ENCODE assay signal across 1 cellular context in the genomic region with DNA sequence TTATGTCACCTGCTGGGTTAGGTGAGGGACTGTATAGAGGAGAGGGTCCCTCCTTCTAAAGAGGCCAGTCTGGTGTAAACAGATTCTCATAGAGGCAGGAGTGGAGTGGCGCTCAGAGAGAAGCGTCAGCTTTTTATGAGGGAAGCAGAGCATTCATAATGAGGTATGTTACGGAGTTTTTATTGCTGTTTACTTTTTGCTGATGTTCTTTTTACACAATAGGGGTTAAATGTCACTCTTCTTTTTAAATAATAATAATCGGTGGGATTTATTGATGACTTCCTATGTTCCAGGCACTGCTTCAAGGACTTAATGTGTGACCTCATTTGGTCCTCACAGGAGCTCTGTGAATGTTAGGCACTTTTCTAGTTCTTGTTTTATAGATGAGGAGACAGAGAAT.
TF ChIP-seq lines count a peak whose summit lies in the region.

No MANE protein-coding gene starts in this region.

TF ChIP-seq in GM23338, 12 proteins besides CTCF, POLR2A, EP300 and RAD21 (continued from another document):
- TF ChIP-seq, protein P1, sequence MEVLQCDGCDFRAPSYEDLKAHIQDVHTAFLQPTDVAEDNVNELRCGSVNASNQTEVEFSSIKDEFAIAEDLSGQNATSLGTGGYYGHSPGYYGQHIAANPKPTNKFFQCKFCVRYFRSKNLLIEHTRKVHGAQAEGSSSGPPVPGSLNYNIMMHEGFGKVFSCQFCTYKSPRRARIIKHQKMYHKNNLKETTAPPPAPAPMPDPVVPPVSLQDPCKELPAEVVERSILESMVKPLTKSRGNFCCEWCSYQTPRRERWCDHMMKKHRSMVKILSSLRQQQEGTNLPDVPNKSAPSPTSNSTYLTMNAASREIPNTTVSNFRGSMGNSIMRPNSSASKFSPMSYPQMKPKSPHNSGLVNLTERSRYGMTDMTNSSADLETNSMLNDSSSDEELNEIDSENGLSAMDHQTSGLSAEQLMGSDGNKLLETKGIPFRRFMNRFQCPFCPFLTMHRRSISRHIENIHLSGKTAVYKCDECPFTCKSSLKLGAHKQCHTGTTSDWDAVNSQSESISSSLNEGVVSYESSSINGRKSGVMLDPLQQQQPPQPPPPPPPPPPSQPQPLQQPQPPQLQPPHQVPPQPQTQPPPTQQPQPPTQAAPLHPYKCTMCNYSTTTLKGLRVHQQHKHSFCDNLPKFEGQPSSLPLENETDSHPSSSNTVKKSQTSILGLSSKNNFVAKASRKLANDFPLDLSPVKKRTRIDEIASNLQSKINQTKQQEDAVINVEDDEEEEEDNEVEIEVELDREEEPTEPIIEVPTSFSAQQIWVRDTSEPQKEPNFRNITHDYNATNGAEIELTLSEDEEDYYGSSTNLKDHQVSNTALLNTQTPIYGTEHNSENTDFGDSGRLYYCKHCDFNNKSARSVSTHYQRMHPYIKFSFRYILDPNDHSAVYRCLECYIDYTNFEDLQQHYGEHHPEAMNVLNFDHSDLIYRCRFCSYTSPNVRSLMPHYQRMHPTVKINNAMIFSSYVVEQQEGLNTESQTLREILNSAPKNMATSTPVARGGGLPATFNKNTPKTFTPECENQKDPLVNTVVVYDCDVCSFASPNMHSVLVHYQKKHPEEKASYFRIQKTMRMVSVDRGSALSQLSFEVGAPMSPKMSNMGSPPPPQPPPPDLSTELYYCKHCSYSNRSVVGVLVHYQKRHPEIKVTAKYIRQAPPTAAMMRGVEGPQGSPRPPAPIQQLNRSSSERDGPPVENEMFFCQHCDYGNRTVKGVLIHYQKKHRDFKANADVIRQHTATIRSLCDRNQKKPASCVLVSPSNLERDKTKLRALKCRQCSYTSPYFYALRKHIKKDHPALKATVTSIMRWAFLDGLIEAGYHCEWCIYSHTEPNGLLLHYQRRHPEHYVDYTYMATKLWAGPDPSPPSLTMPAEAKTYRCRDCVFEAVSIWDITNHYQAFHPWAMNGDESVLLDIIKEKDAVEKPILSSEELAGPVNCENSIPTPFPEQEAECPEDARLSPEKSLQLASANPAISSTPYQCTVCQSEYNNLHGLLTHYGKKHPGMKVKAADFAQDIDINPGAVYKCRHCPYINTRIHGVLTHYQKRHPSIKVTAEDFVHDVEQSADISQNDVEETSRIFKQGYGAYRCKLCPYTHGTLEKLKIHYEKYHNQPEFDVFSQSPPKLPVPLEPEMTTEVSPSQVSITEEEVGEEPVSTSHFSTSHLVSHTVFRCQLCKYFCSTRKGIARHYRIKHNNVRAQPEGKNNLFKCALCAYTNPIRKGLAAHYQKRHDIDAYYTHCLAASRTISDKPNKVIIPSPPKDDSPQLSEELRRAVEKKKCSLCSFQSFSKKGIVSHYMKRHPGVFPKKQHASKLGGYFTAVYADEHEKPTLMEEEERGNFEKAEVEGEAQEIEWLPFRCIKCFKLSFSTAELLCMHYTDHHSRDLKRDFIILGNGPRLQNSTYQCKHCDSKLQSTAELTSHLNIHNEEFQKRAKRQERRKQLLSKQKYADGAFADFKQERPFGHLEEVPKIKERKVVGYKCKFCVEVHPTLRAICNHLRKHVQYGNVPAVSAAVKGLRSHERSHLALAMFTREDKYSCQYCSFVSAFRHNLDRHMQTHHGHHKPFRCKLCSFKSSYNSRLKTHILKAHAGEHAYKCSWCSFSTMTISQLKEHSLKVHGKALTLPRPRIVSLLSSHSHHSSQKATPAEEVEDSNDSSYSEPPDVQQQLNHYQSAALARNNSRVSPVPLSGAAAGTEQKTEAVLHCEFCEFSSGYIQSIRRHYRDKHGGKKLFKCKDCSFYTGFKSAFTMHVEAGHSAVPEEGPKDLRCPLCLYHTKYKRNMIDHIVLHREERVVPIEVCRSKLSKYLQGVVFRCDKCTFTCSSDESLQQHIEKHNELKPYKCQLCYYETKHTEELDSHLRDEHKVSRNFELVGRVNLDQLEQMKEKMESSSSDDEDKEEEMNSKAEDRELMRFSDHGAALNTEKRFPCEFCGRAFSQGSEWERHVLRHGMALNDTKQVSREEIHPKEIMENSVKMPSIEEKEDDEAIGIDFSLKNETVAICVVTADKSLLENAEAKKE (CRISPR knock-in tag; IDR thresholded peaks at IDR 0.05): no peak
